Comparison of ENCODE assay signal across 1 cellular context in the genomic region with DNA sequence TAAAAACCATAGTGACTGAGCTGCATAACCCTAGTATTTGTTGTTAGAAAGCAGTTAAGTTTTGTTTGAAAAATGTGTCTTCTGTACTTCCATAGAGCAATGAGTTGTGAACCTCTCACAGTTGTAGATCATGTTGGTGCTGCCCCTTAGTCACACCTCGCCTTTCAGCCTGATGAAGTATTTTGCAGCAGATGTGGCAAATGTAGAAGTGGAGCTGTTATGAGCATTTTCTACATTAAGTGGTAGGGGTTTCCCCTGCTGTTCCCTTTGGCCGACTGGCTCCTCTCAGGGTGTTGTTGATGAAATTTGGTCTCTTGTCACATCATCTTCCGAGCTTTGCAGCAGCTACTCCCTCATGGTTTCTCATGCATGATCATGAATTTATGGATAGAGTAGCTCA.
TF ChIP-seq lines count a peak whose summit lies in the region.

No MANE protein-coding gene starts in this region.

TF ChIP-seq in GM12878, 131 proteins besides CTCF, POLR2A, EP300 and RAD21:
- TF ChIP-seq SIX5 (IDR thresholded peaks at IDR 0.05; ENCODE audit: low read depth, low read length, severe bottlenecking) (no peak), NR2C2 (IDR thresholded peaks at IDR 0.05; ENCODE audit: borderline replicate concordance, control insufficient read depth, insufficient read length, low read depth) (no peak), TBL1XR1 (IDR thresholded peaks at IDR 0.05; ENCODE audit: low read depth, low read length) (no peak), ETV6 (conservative IDR thresholded peaks at IDR 0.05 in 1 of 2, IDR thresholded peaks at IDR 0.05 in 1 of 2; ENCODE audit: borderline replicate concordance in 1 of 2, low read depth in 1 of 2) (no peak), ZNF622 (IDR thresholded peaks at IDR 0.05) (no peak), KDM1A (IDR thresholded peaks at IDR 0.05; ENCODE audit: borderline replicate concordance) (no peak), RBBP5 (conservative IDR thresholded peaks at IDR 0.05) (no peak), SMAD1 (IDR thresholded peaks at IDR 0.05; ENCODE audit: low read depth, partially characterized antibody) (no peak), BHLHE40 (IDR thresholded peaks at IDR 0.05; ENCODE audit: borderline replicate concordance in 1 of 2, low read depth in 2 of 2, low read length in 1 of 2) (no peak), TAF1 (IDR thresholded peaks at IDR 0.05; ENCODE audit: borderline replicate concordance, low read depth, low read length) (no peak), POLR2AphosphoS2 (IDR thresholded peaks at IDR 0.05; ENCODE audit: low read depth, low read length) (no peak), IKZF2 (IDR thresholded peaks at IDR 0.05) (no peak), YY1 (IDR thresholded peaks at IDR 0.05; ENCODE audit: low read depth, low read length) (no peak), NR2F1 (conservative IDR thresholded peaks at IDR 0.05) (no peak), ATF7 (IDR thresholded peaks at IDR 0.05; ENCODE audit: low read depth) (no peak), TCF7 (IDR thresholded peaks at IDR 0.05; ENCODE audit: borderline replicate concordance) (no peak)
- TF ChIP-seq, protein P1, sequence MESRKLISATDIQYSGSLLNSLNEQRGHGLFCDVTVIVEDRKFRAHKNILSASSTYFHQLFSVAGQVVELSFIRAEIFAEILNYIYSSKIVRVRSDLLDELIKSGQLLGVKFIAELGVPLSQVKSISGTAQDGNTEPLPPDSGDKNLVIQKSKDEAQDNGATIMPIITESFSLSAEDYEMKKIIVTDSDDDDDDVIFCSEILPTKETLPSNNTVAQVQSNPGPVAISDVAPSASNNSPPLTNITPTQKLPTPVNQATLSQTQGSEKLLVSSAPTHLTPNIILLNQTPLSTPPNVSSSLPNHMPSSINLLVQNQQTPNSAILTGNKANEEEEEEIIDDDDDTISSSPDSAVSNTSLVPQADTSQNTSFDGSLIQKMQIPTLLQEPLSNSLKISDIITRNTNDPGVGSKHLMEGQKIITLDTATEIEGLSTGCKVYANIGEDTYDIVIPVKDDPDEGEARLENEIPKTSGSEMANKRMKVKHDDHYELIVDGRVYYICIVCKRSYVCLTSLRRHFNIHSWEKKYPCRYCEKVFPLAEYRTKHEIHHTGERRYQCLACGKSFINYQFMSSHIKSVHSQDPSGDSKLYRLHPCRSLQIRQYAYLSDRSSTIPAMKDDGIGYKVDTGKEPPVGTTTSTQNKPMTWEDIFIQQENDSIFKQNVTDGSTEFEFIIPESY (IDR thresholded peaks at IDR 0.05): no peak
- TF ChIP-seq, protein P2, sequence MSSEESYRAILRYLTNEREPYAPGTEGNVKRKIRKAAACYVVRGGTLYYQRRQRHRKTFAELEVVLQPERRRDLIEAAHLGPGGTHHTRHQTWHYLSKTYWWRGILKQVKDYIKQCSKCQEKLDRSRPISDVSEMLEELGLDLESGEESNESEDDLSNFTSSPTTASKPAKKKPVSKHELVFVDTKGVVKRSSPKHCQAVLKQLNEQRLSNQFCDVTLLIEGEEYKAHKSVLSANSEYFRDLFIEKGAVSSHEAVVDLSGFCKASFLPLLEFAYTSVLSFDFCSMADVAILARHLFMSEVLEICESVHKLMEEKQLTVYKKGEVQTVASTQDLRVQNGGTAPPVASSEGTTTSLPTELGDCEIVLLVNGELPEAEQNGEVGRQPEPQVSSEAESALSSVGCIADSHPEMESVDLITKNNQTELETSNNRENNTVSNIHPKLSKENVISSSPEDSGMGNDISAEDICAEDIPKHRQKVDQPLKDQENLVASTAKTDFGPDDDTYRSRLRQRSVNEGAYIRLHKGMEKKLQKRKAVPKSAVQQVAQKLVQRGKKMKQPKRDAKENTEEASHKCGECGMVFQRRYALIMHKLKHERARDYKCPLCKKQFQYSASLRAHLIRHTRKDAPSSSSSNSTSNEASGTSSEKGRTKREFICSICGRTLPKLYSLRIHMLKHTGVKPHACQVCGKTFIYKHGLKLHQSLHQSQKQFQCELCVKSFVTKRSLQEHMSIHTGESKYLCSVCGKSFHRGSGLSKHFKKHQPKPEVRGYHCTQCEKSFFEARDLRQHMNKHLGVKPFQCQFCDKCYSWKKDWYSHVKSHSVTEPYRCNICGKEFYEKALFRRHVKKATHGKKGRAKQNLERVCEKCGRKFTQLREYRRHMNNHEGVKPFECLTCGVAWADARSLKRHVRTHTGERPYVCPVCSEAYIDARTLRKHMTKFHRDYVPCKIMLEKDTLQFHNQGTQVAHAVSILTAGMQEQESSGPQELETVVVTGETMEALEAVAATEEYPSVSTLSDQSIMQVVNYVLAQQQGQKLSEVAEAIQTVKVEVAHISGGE (CRISPR knock-in tag; IDR thresholded peaks at IDR 0.05): no peak
- TF ChIP-seq, protein P3, sequence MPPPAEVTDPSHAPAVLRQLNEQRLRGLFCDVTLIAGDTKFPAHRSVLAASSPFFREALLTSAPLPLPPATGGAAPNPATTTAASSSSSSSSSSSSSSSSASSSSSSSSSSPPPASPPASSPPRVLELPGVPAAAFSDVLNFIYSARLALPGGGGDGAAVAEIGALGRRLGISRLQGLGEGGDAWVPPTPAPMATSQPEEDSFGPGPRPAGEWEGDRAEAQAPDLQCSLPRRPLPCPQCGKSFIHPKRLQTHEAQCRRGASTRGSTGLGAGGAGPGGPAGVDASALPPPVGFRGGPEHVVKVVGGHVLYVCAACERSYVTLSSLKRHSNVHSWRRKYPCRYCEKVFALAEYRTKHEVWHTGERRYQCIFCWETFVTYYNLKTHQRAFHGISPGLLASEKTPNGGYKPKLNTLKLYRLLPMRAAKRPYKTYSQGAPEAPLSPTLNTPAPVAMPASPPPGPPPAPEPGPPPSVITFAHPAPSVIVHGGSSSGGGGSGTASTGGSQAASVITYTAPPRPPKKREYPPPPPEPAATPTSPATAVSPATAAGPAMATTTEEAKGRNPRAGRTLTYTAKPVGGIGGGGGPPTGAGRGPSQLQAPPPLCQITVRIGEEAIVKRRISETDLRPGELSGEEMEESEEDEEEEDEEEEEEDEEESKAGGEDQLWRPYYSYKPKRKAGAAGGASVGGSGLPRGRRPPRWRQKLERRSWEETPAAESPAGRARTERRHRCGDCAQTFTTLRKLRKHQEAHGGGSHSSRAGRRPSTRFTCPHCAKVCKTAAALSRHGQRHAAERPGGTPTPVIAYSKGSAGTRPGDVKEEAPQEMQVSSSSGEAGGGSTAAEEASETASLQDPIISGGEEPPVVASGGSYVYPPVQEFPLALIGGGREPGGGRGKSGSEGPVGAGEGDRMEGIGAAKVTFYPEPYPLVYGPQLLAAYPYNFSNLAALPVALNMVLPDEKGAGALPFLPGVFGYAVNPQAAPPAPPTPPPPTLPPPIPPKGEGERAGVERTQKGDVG (CRISPR knock-in tag; IDR thresholded peaks at IDR 0.05): no peak
